Comparison of ENCODE assay signal across 26 cellular contexts in genomic region chr18:53478155-53478554, GRCh38.
A peak's percentile ranks its signal among the peaks of the same experiment; 100 is the strongest.
DNase-seq lines count a peak whose midpoint lies in the region; ATAC-seq, FAIRE-seq and TF ChIP-seq lines count a peak whose summit lies in the region.
"Had no signal": no experiment of that assay in that cellular context is flagged by ENCODE, and none has a peak within 500 bp of the region (broad histone marks: within the 10 kb centered on the region; RNA-seq: fewer than 3 reads in every experiment).

No MANE protein-coding gene starts in this region.

- H3K9me3 Mint-ChIP-seq in naive thymus-derived CD8-positive, alpha-beta T cell = peaks cover 2 to 9% (median 6%) of the 10 kb centered on the region in 9 donors
- H3K9me3 Mint-ChIP-seq: CD8-positive, alpha-beta T cell had no signal

- no peak overlapping the region for H3K4me3 Mint-ChIP-seq in naive thymus-derived CD8-positive, alpha-beta T cell
- H3K4me3 Mint-ChIP-seq: B cell; CD4-positive, alpha-beta T cell; CD8-positive, alpha-beta T cell had no signal

- no peaks in the 10 kb centered on the region for H3K27me3 Mint-ChIP-seq in naive thymus-derived CD8-positive, alpha-beta T cell
- H3K27me3 Mint-ChIP-seq: B cell; CD4-positive, alpha-beta T cell had no signal

- TF ChIP-seq CTCF in HepG2 (CRISPR knock-in tag; IDR thresholded peaks at IDR 0.05) (no peak), right lobe of liver (IDR thresholded peaks at IDR 0.05) (no peak), K562 (IDR thresholded peaks at IDR 0.05 in 2 of 3, conservative IDR thresholded peaks at IDR 0.05 in 1 of 3; ENCODE audit: insufficient read depth in 2 of 3, low read depth in 1 of 3, low read length in 3 of 3) (no peak)

- ATAC-seq in HepG2 (no peak), right lobe of liver (no peak), K562 (no peak)
- ATAC-seq in naive thymus-derived CD8-positive, alpha-beta T cell = no peak
- ATAC-seq: A549; CD8-positive, alpha-beta T cell; GM12878 had no signal

- DNase-seq in HepG2 (ENCODE audit: low spot score) (no peak), right lobe of liver (no peak), OCI-M1 (lab: John Stamatoyannopoulos, UW) (peak; percentile 72), K562 (ENCODE audit: extremely low read depth in 1 of 4, low spot score in 3 of 4) (no peak), Karpas-422 (no peak)
- DNase-seq in naive thymus-derived CD8-positive, alpha-beta T cell = no peak
- DNase-seq: AML-193; Caco-2; Calu3; CD4-positive, alpha-beta T cell; CD8-positive, alpha-beta T cell; DMS 273 treated with DMSO at 0.1 percent for 48 hours; DMS153; DMS53; DMS79; DND-41; EL; GDM1 had no signal

- peaks cover 4% of the 10 kb centered on the region; the same call in 1 of the 2 replicates for H3K9me2 ChIP-seq in Karpas-422 (replicated peaks; ENCODE audit: insufficient read depth, low read length)

- in situ Hi-C loops in HepG2 (cut with HindIII; ENCODE audit: extremely low pct_ligation_motif_present, low pct_unique_long_range_greater_than_20kb) (no loop called here), K562 (cut with MboI) (no loop called here)

- H4K20me1 ChIP-seq in HepG2 (ENCODE audit: insufficient read depth, low read length) (no peaks in the 10 kb centered on the region), K562 (replicated peaks; ENCODE audit: control insufficient read depth, insufficient read depth, low read length) (no peaks in the 10 kb centered on the region), Karpas-422 (ENCODE audit: insufficient read depth, low read depth, low read length) (no peaks in the 10 kb centered on the region)
- H4K20me1 ChIP-seq: BLaER1 treated with 17β-estradiol and CSF1 and Interleukin-3, amounts not matched to agents 10 nM and 100 nM had no signal

- FAIRE-seq in HepG2 (lab: Jason Lieb, UNC) (no peak), K562 (lab: Jason Lieb, UNC) (no peak)
- FAIRE-seq: A549, GM12878, GM12892, GM18507 had no signal

- TF ChIP-seq RAD21 in HepG2 (CRISPR knock-in tag; IDR thresholded peaks at IDR 0.05) = no peak
- no peak for TF ChIP-seq RAD21 in K562 (CRISPR knock-in tag; conservative IDR thresholded peaks at IDR 0.05 in 1 of 2, IDR thresholded peaks at IDR 0.05 in 1 of 2)

- no peak for TF ChIP-seq EP300 in HepG2 (IDR thresholded peaks at IDR 0.05; ENCODE audit: low read depth in 2 of 2, low read length in 2 of 2)
- no peak for TF ChIP-seq EP300 in HepG2 (CRISPR knock-in tag; IDR thresholded peaks at IDR 0.05; ENCODE audit: borderline replicate concordance)
- no peak for TF ChIP-seq EP300 in K562 (IDR thresholded peaks at IDR 0.05; ENCODE audit: low read length)

- H3K27ac ChIP-seq in HepG2 (ENCODE audit: extremely low read length, insufficient read depth, low read length) (no peak overlapping the region), right lobe of liver (no peak overlapping the region), K562 (ENCODE audit: extremely low read depth, low read depth, low read length) (no peak overlapping the region), Karpas-422 (ENCODE audit: low read length) (no peak overlapping the region)
- H3K27ac ChIP-seq: 22Rv1; A549; BLaER1 treated with 17β-estradiol and CSF1 and Interleukin-3, amounts not matched to agents 10 nM and 100 nM; C4-2B had no signal

- H3K4me1 Mint-ChIP-seq in naive thymus-derived CD8-positive, alpha-beta T cell = no peaks in the 10 kb centered on the region
- H3K4me1 Mint-ChIP-seq: B cell had no signal

- H3K4me3 ChIP-seq in HepG2 (replicated peaks in 1 of 3; ENCODE audit: insufficient read depth in 1 of 3, low read depth in 2 of 3, low read length in 3 of 3) = no peak overlapping the region
- H3K4me3 ChIP-seq in right lobe of liver = no peak overlapping the region
- no peak overlapping the region for H3K4me3 ChIP-seq in K562
- H3K4me3 ChIP-seq in Karpas-422 (ENCODE audit: low read length) = no peak overlapping the region
- H3K4me3 ChIP-seq: A549; BLaER1 treated with 17β-estradiol and CSF1 and Interleukin-3, amounts not matched to agents 10 nM and 100 nM; GM12878 had no signal

- H3K27ac Mint-ChIP-seq in naive thymus-derived CD8-positive, alpha-beta T cell = no peak overlapping the region
- H3K27ac Mint-ChIP-seq: B cell; CD4-positive, alpha-beta T cell; CD8-positive, alpha-beta T cell had no signal

- no peaks in the 10 kb centered on the region for H3K4me1 ChIP-seq in HepG2 (ENCODE audit: insufficient read depth, low read length)
- no peaks in the 10 kb centered on the region for H3K4me1 ChIP-seq in right lobe of liver
- no peaks in the 10 kb centered on the region for H3K4me1 ChIP-seq in K562 (replicated peaks in 1 of 2; ENCODE audit: control insufficient read depth in 2 of 2, insufficient read depth in 2 of 2, low read length in 2 of 2)
- H3K4me1 ChIP-seq in Karpas-422 (ENCODE audit: low read length) = no peaks in the 10 kb centered on the region
- H3K4me1 ChIP-seq: A549; BLaER1 treated with 17β-estradiol and CSF1 and Interleukin-3, amounts not matched to agents 10 nM and 100 nM; Caco-2 had no signal

- under 1% methylated on average over 3 of the region's 3 CpGs for WGBS in HepG2 (ENCODE audit: low lambda C conversion rate)
- 31% methylated on average over 3 of the region's 3 CpGs for WGBS in right lobe of liver (ENCODE audit: insufficient coverage, low coverage, low lambda C conversion rate, missing lambda C conversion rate)
- 7% methylated on average over 3 of the region's 3 CpGs for WGBS in K562 (ENCODE audit: insufficient coverage, low coverage, missing lambda C conversion rate)

- no peaks in the 10 kb centered on the region for H3K79me2 ChIP-seq in HepG2 (ENCODE audit: insufficient read depth, low read length)
- H3K79me2 ChIP-seq in K562 (ENCODE audit: control insufficient read depth, insufficient read depth, low read length) = no peaks in the 10 kb centered on the region
- no peaks in the 10 kb centered on the region for H3K79me2 ChIP-seq in Karpas-422 (ENCODE audit: low read length)

- TF ChIP-seq POLR2A in HepG2 (IDR thresholded peaks at IDR 0.05; ENCODE audit: insufficient read depth in 1 of 2, low read depth in 2 of 2, low read length in 2 of 2) = no peak
- TF ChIP-seq POLR2A in right lobe of liver (IDR thresholded peaks at IDR 0.05) = no peak
- no peak for TF ChIP-seq POLR2A in K562 (conservative IDR thresholded peaks at IDR 0.05)

- POLR2A ChIA-PET in HepG2 (lab: Yijun Ruan, JAX) (no interaction called here), K562 (lab: Yijun Ruan, JAX) (no interaction called here)
- POLR2A ChIA-PET in naive thymus-derived CD8-positive, alpha-beta T cell (lab: Charles Lee) = no interaction called here

- H3K27me3 ChIP-seq in HepG2 (ENCODE audit: control insufficient read depth in 1 of 2, insufficient read depth in 2 of 2, low read length in 2 of 2) = no peaks in the 10 kb centered on the region
- H3K27me3 ChIP-seq in right lobe of liver = no peaks in the 10 kb centered on the region
- no peaks in the 10 kb centered on the region for H3K27me3 ChIP-seq in K562 (ENCODE audit: control insufficient read depth in 2 of 2, insufficient read depth in 2 of 2, low read length in 2 of 2)
- no peaks in the 10 kb centered on the region for H3K27me3 ChIP-seq in Karpas-422 (ENCODE audit: low read length)
- H3K27me3 ChIP-seq: BLaER1 treated with 17β-estradiol and CSF1 and Interleukin-3, amounts not matched to agents 10 nM and 100 nM had no signal

- no peak overlapping the region for H2AFZ ChIP-seq in HepG2 (ENCODE audit: low read length)
- no peak overlapping the region for H2AFZ ChIP-seq in K562 (ENCODE audit: low read depth, low read length)
- no peak overlapping the region for H2AFZ ChIP-seq in Karpas-422 (ENCODE audit: low read length)

- peaks cover 0 to 6% (median 0%) of the 10 kb centered on the region in 3 donors for H3K36me3 Mint-ChIP-seq in naive thymus-derived CD8-positive, alpha-beta T cell
- H3K36me3 Mint-ChIP-seq: CD8-positive, alpha-beta T cell had no signal

- H3K36me3 ChIP-seq in HepG2 (replicated peaks in 1 of 2; ENCODE audit: control insufficient read depth in 1 of 2, insufficient read depth in 2 of 2, low read length in 2 of 2) (no peaks in the 10 kb centered on the region), right lobe of liver (no peaks in the 10 kb centered on the region), K562 (ENCODE audit: control insufficient read depth, insufficient read depth, low read length) (no peaks in the 10 kb centered on the region), Karpas-422 (ENCODE audit: insufficient read depth, low read length) (no peaks in the 10 kb centered on the region)
- H3K36me3 ChIP-seq: BLaER1 treated with 17β-estradiol and CSF1 and Interleukin-3, amounts not matched to agents 10 nM and 100 nM had no signal

- intact Hi-C loops in HepG2 (cut with micrococcal nuclease; ENCODE audit: unreplicated experiment) (no loop called here), right lobe of liver (cut with DNase I) (no loop called here), K562 (cut with micrococcal nuclease) (no loop called here)

- CTCF ChIA-PET in HepG2 (lab: Yijun Ruan, JAX; ENCODE audit: low intra/inter-chr PET ratio, low total read pairs) = no interaction called here
- CTCF ChIA-PET in K562 (lab: Yijun Ruan, JAX; ENCODE audit: low intra/inter-chr PET ratio) = no interaction called here

- H3K9me1 ChIP-seq in K562 (ENCODE audit: control insufficient read depth, insufficient read depth, low read length) = no peaks in the 10 kb centered on the region

- no peak overlapping the region for H3K9ac ChIP-seq in HepG2 (ENCODE audit: insufficient read depth, low read depth, low read length)
- H3K9ac ChIP-seq in K562 (ENCODE audit: insufficient read depth in 1 of 2, low read depth in 2 of 2, low read length in 2 of 2) = no peak overlapping the region
- no peak overlapping the region for H3K9ac ChIP-seq in Karpas-422 (ENCODE audit: low read length)
- H3K9ac ChIP-seq: BLaER1 treated with 17β-estradiol and CSF1 and Interleukin-3, amounts not matched to agents 10 nM and 100 nM had no signal

- H3K9me3 ChIP-seq in HepG2 (ENCODE audit: low read length) = peaks cover 37% of the 10 kb centered on the region
- no peaks in the 10 kb centered on the region for H3K9me3 ChIP-seq in right lobe of liver
- H3K9me3 ChIP-seq in K562 (replicated peaks; ENCODE audit: control insufficient read depth, insufficient read depth, low read depth, low read length) = no peaks in the 10 kb centered on the region
- H3K9me3 ChIP-seq in Karpas-422 (ENCODE audit: low read length) = peaks cover 2% of the 10 kb centered on the region; the same call in 1 of the 2 replicates
- H3K9me3 ChIP-seq: A549, Caco-2 had no signal

- no TSS peak for BruUV-seq in HepG2 (replicated peaks; lab: Mats Ljungman, UMichigan)
- BruUV-seq in K562 (replicated peaks; lab: Mats Ljungman, UMichigan) = no TSS peak

- H3K4me2 ChIP-seq in HepG2 (ENCODE audit: low read depth, low read length) (no peak overlapping the region), K562 (ENCODE audit: insufficient read depth, low read length) (no peak overlapping the region), Karpas-422 (ENCODE audit: low read depth, low read length, poor library complexity, severe bottlenecking) (no peak overlapping the region)
- H3K4me2 ChIP-seq: A549; BLaER1 treated with 17β-estradiol and CSF1 and Interleukin-3, amounts not matched to agents 10 nM and 100 nM had no signal

TF ChIP-seq in HepG2, 621 proteins besides CTCF, POLR2A, EP300 and RAD21 (continues in another document):
- TF ChIP-seq SMYD3 (CRISPR knock-in tag; IDR thresholded peaks at IDR 0.05) (no peak), POLR2AphosphoS5 (IDR thresholded peaks at IDR 0.05; ENCODE audit: low read depth, low read length) (no peak)

Comparison
In these comparisons a context has a peak if more than half of its experiments do, and no peak if none do; other contexts are left out.
1. Of the 241 proteins assayed by ChIP-seq in both HepG2 and K562: peak only in HepG2: none; only in K562: none; in both: CEBPB; in neither: 239; mixed calls (peak in some experiments, not most) for 1.